ENCODE assay signal across 8 cellular contexts in genomic region chr20:46937827-46938226, GRCh38. TPM values are rescaled to one million over a fixed set of nuclear protein-coding genes. Genes with fewer than 3 reads are reported as not detected.
"Had no signal": no experiment of that assay in that cellular context is flagged by ENCODE, and none has a peak within 500 bp of the region (broad histone marks: within the 10 kb centered on the region; RNA-seq: fewer than 3 reads in every experiment).

No MANE protein-coding gene starts in this region.

- H3K36me3 ChIP-seq: HAP-1 had no signal

- H3K4me3 Mint-ChIP-seq: HFFc6 had no signal

- H3K27ac Mint-ChIP-seq: HFFc6 had no signal

- H3K9me3 ChIP-seq: HAP-1 had no signal

- H2AFZ ChIP-seq: GM23248 had no signal

- H3K9me3 Mint-ChIP-seq: HFFc6 had no signal

- H3K4me1 ChIP-seq: HAP-1 had no signal

- H3K27ac ChIP-seq: GM23248, HL-60 had no signal

- DNase-seq: GM23248, GOT3, H7, HFFc6, KBM-7 had no signal

- H3K4me3 ChIP-seq: GM23248, HAP-1 had no signal

- H3K9ac ChIP-seq: GM23248 had no signal

RNA-seq across cellular contexts. Expression of gene EYA2, which starts 43.2 kb away (rescaled TPM):
- total RNA-seq: GM23248, HT1080 had no signal
